17 cellular contexts compared by ENCODE assay signal in genomic region chr10:34323197-34323596, GRCh38.
DNase-seq lines count a peak whose midpoint lies in the region; ATAC-seq, FAIRE-seq and TF ChIP-seq lines count a peak whose summit lies in the region.
"Had no signal": no experiment of that assay in that cellular context is flagged by ENCODE, and none has a peak within 500 bp of the region (broad histone marks: within the 10 kb centered on the region; RNA-seq: fewer than 3 reads in every experiment).

No MANE protein-coding gene starts in this region.

- ATAC-seq in A549 (no peak), GM21423 (IDR thresholded peaks at IDR 0.05; ENCODE audit: unreplicated experiment) (no peak), HG03280 (IDR thresholded peaks at IDR 0.05; ENCODE audit: unreplicated experiment) (no peak)
- ATAC-seq: left lobe of liver had no signal

- H3K4me2 ChIP-seq in A549 = peak overlapping the region; percentile 11; the same call in 2 of the 3 replicates
- H3K4me2 ChIP-seq in hepatocyte = no peak overlapping the region

- peaks cover 0 to 6% of the 10 kb centered on the region in 2 experiments; a peak in 2 of 3 replicates for H3K36me3 ChIP-seq in HEK293 (ENCODE audit: control insufficient read depth in 2 of 2, insufficient read depth in 1 of 2, low read length in 2 of 2)
- no peaks in the 10 kb centered on the region for H3K36me3 ChIP-seq in hepatocyte (replicated peaks; ENCODE audit: insufficient read depth, low read depth)
- no peaks in the 10 kb centered on the region for H3K36me3 ChIP-seq in spleen
- H3K36me3 ChIP-seq: prostate gland had no signal

- FAIRE-seq in A549 (lab: Jason Lieb, UNC) = peak; percentile 23
- FAIRE-seq: HTR-8/SVneo had no signal

- H3K27ac ChIP-seq in A549 (peak overlapping the region in 1 of 2 experiments; percentile 43; a peak in 3 of 6 replicates), HEK293 (ENCODE audit: extremely low read depth, low read depth, low read length) (no peak overlapping the region), hepatocyte (peak overlapping the region; percentile 14), spleen (no peak overlapping the region)
- H3K27ac ChIP-seq: prostate gland, testis had no signal

- no peaks in the 10 kb centered on the region for H3K9me2 ChIP-seq in hepatocyte (replicated peaks; ENCODE audit: insufficient read depth)

- TF ChIP-seq EP300 in A549 (IDR thresholded peaks at IDR 0.05) = no peak

- DNase-seq in A549 (ENCODE audit: low read depth in 1 of 2, low spot score in 1 of 2) (no peak), astrocyte of the hippocampus (ENCODE audit: low read depth, low spot score) (peak; percentile 11), hepatocyte (ENCODE audit: low spot score) (no peak), spleen (no peak)
- no peak for DNase-seq in activated CD4-positive, CD25-positive, alpha-beta regulatory T cell treated with anti-CD3 and anti-CD28 coated beads, Interleukin-2, amount 50 U/mL, for 72 hours
- DNase-seq: activated CD4-positive, alpha-beta T cell treated with anti-CD3 and anti-CD28 coated beads, Interleukin-2, amount 50 U/mL, for 1 hour; activated naive CD8-positive, alpha-beta T cell treated with anti-CD3 and anti-CD28 coated beads for 36 hours; activated T-cell treated with anti-CD3 and anti-CD28 coated beads, Interleukin-2, amount 50 U/mL, for 1 hour; cerebellar nuclear complex; SHP77; testis had no signal

- POLR2A ChIA-PET in A549 (lab: Yijun Ruan, JAX) = interaction anchor here (0.6 kb wide), 1 partner anchor 989 kb away, joined by 4 read pairs; the partner anchor contains the start of gene NRP1
- POLR2A ChIA-PET in HEK293 (lab: Yijun Ruan, JAX) = no interaction called here

- intact Hi-C loops in spleen (cut with DNase I; ENCODE audit: low total_unique reads) = no loop called here

- H3K4me3 ChIP-seq in A549 (no peak overlapping the region), HEK293 (ENCODE audit: low read depth, low read length) (no peak overlapping the region), hepatocyte (no peak overlapping the region), spleen (no peak overlapping the region)
- H3K4me3 ChIP-seq: prostate gland, testis had no signal

- CTCF ChIA-PET in A549 (lab: Yijun Ruan, JAX) = interaction anchor here (0.6 to 1.2 kb wide), 3 partner anchors 18 to 315 kb away, joined by 3 read pairs; no protein-coding TSS in a partner anchor
- CTCF ChIA-PET in HEK293 (lab: Yijun Ruan, JAX) = no interaction called here

- 82% methylated on average over 1 of the region's 1 CpG for WGBS in A549 (ENCODE audit: missing lambda C conversion rate)
- WGBS in hepatocyte (ENCODE audit: low lambda C conversion rate, missing lambda C conversion rate) = 73% methylated on average over 1 of the region's 1 CpG
- WGBS in spleen, 5 donors = 8 to 13% (median 8%) methylated on average over 1 of the region's 1 CpG

- H4K20me1 ChIP-seq in hepatocyte (ENCODE audit: insufficient read depth, poor library complexity, severe bottlenecking) = no peaks in the 10 kb centered on the region

- H3K27me3 ChIP-seq in hepatocyte = no peaks in the 10 kb centered on the region
- no peaks in the 10 kb centered on the region for H3K27me3 ChIP-seq in spleen (replicated peaks in 1 of 7)
- H3K27me3 ChIP-seq: testis had no signal

- no peaks in the 10 kb centered on the region for H3K79me2 ChIP-seq in hepatocyte

- no peak for TF ChIP-seq RAD21 in A549 (conservative IDR thresholded peaks at IDR 0.05 in 1 of 2, IDR thresholded peaks at IDR 0.05 in 1 of 2)

- H3K4me1 ChIP-seq in A549 = peaks cover 38% of the 10 kb centered on the region
- H3K4me1 ChIP-seq in HEK293 (ENCODE audit: control insufficient read depth, insufficient read depth, low read length) = peaks cover 14% of the 10 kb centered on the region; the same call in 1 of the 2 replicates
- peaks cover 25% of the 10 kb centered on the region for H3K4me1 ChIP-seq in hepatocyte (ENCODE audit: insufficient read depth)
- H3K4me1 ChIP-seq in spleen = no peaks in the 10 kb centered on the region
- H3K4me1 ChIP-seq: prostate gland, testis had no signal

- no peaks in the 10 kb centered on the region for H3K9me3 ChIP-seq in A549
- no peaks in the 10 kb centered on the region for H3K9me3 ChIP-seq in HEK293 (ENCODE audit: control insufficient read depth, insufficient read depth, low read depth, low read length)
- no peaks in the 10 kb centered on the region for H3K9me3 ChIP-seq in hepatocyte (ENCODE audit: low read depth)
- no peaks in the 10 kb centered on the region for H3K9me3 ChIP-seq in spleen
- H3K9me3 ChIP-seq: prostate gland, testis had no signal

- no peak for TF ChIP-seq POLR2A in A549 (IDR thresholded peaks at IDR 0.05; ENCODE audit: low read length)
- TF ChIP-seq POLR2A in spleen (IDR thresholded peaks at IDR 0.05) = no peak

- no peak overlapping the region for H2AFZ ChIP-seq in hepatocyte

- TF ChIP-seq CTCF in A549 (IDR thresholded peaks at IDR 0.05) (no peak), HEK293 (tag by site-specific recombination; IDR thresholded peaks at IDR 0.05) (no peak), hepatocyte (IDR thresholded peaks at IDR 0.05; ENCODE audit: poor library complexity) (no peak), spleen (IDR thresholded peaks at IDR 0.05 in 8 of 11, conservative IDR thresholded peaks at IDR 0.05 in 3 of 11) (no peak)

TF ChIP-seq in A549, 52 proteins besides CTCF, POLR2A, EP300 and RAD21 (continues in another document):
- TF ChIP-seq CHD4 (IDR thresholded peaks at IDR 0.05; ENCODE audit: borderline replicate concordance) (no peak), HOXA7 (CRISPR knock-in tag; IDR thresholded peaks at IDR 0.05) (no peak), ESRRA (IDR thresholded peaks at IDR 0.05; ENCODE audit: borderline replicate concordance, low read length) (no peak), FOSL2 (IDR thresholded peaks at IDR 0.05) (no peak), FOSL2 (CRISPR knock-in tag; IDR thresholded peaks at IDR 0.05) (no peak), FOXS1 (CRISPR knock-in tag; IDR thresholded peaks at IDR 0.05) (no peak), EHMT2 (IDR thresholded peaks at IDR 0.05; ENCODE audit: low read depth) (no peak)
- TF ChIP-seq, protein P1, sequence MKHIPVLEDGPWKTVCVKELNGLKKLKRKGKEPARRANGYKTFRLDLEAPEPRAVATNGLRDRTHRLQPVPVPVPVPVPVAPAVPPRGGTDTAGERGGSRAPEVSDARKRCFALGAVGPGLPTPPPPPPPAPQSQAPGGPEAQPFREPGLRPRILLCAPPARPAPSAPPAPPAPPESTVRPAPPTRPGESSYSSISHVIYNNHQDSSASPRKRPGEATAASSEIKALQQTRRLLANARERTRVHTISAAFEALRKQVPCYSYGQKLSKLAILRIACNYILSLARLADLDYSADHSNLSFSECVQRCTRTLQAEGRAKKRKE (CRISPR knock-in tag; IDR thresholded peaks at IDR 0.05; ENCODE audit: low read depth) = no peak
- TF ChIP-seq, protein P2, sequence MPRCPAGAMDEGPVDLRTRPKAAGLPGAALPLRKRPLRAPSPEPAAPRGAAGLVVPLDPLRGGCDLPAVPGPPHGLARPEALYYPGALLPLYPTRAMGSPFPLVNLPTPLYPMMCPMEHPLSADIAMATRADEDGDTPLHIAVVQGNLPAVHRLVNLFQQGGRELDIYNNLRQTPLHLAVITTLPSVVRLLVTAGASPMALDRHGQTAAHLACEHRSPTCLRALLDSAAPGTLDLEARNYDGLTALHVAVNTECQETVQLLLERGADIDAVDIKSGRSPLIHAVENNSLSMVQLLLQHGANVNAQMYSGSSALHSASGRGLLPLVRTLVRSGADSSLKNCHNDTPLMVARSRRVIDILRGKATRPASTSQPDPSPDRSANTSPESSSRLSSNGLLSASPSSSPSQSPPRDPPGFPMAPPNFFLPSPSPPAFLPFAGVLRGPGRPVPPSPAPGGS (IDR thresholded peaks at IDR 0.05) = no peak

TF ChIP-seq in HEK293, 187 proteins besides CTCF, POLR2A, EP300 and RAD21:
- TF ChIP-seq PRDM1 (tag by site-specific recombination; IDR thresholded peaks at IDR 0.05) (0 out of 2 replicates have a peak, but pooled peaks have one; percentile 21), ZNF747 (tag by site-specific recombination; IDR thresholded peaks at IDR 0.05) (no peak), ZNF560 (tag by site-specific recombination; IDR thresholded peaks at IDR 0.05; ENCODE audit: borderline replicate concordance) (no peak)
TF ChIP-seq in HEK293: peak in this region for 1.
